ENCODE assay signal across 1 cellular context in genomic region chr17:45451131-45451530, GRCh38.
TF ChIP-seq lines count a peak whose summit lies in the region.

No MANE protein-coding gene starts in this region.

TF ChIP-seq in GM12878, 131 proteins besides CTCF, POLR2A, EP300 and RAD21:
- no peak for TF ChIP-seq ETV6 (conservative IDR thresholded peaks at IDR 0.05 in 1 of 2, IDR thresholded peaks at IDR 0.05 in 1 of 2; ENCODE audit: borderline replicate concordance in 1 of 2, low read depth in 1 of 2)
- TF ChIP-seq, protein P1, sequence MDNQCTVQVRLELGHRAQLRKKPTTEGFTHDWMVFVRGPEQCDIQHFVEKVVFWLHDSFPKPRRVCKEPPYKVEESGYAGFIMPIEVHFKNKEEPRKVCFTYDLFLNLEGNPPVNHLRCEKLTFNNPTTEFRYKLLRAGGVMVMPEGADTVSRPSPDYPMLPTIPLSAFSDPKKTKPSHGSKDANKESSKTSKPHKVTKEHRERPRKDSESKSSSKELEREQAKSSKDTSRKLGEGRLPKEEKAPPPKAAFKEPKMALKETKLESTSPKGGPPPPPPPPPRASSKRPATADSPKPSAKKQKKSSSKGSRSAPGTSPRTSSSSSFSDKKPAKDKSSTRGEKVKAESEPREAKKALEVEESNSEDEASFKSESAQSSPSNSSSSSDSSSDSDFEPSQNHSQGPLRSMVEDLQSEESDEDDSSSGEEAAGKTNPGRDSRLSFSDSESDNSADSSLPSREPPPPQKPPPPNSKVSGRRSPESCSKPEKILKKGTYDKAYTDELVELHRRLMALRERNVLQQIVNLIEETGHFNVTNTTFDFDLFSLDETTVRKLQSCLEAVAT (IDR thresholded peaks at IDR 0.05): no peak
- TF ChIP-seq POU2F2 (IDR thresholded peaks at IDR 0.05; ENCODE audit: borderline replicate concordance, low read depth, low read length): no peak
- no peak for TF ChIP-seq RUNX3 (IDR thresholded peaks at IDR 0.05; ENCODE audit: low read length)
- TF ChIP-seq BCL11A (IDR thresholded peaks at IDR 0.05; ENCODE audit: low read depth, low read length): no peak
- TF ChIP-seq SIN3A (IDR thresholded peaks at IDR 0.05; ENCODE audit: low read depth, low read length): no peak
- TF ChIP-seq, protein P2, sequence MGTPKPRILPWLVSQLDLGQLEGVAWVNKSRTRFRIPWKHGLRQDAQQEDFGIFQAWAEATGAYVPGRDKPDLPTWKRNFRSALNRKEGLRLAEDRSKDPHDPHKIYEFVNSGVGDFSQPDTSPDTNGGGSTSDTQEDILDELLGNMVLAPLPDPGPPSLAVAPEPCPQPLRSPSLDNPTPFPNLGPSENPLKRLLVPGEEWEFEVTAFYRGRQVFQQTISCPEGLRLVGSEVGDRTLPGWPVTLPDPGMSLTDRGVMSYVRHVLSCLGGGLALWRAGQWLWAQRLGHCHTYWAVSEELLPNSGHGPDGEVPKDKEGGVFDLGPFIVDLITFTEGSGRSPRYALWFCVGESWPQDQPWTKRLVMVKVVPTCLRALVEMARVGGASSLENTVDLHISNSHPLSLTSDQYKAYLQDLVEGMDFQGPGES (IDR thresholded peaks at IDR 0.05): no peak
